Comparison of ENCODE assay signal across 18 cellular contexts in genomic region chr2:224417361-224417729, GRCh38. TPM values are rescaled to one million over a fixed set of nuclear protein-coding genes. Genes with fewer than 3 reads are reported as not detected.
A peak's percentile ranks its signal among the peaks of the same experiment; 100 is the strongest.
DNase-seq lines count a peak whose midpoint lies in the region; ATAC-seq and TF ChIP-seq lines count a peak whose summit lies in the region.
"Had no signal": no experiment of that assay in that cellular context is flagged by ENCODE, and none has a peak within 500 bp of the region (broad histone marks: within the 10 kb centered on the region; RNA-seq: fewer than 3 reads in every experiment).

No MANE protein-coding gene starts in this region.

- H3K36me3 Mint-ChIP-seq in endothelial cell (ENCODE audit: low read depth, unreplicated experiment), result peaks cover 5% of the 10 kb centered on the region
- H3K36me3 Mint-ChIP-seq in CD8-positive, alpha-beta T cell, result no peaks in the 10 kb centered on the region
- H3K36me3 Mint-ChIP-seq in activated naive CD4-positive, alpha-beta T cell treated with anti-CD3 and anti-CD28 coated beads, Interleukin-2, amount 50 U/mL, for 72 hours, result no peaks in the 10 kb centered on the region

- peak overlapping the region; percentile 97 for H3K27ac Mint-ChIP-seq in endothelial cell (ENCODE audit: unreplicated experiment)
- no peak overlapping the region for H3K27ac Mint-ChIP-seq in CD8-positive, alpha-beta T cell
- no peak overlapping the region for H3K27ac Mint-ChIP-seq in activated naive CD4-positive, alpha-beta T cell treated with anti-CD3 and anti-CD28 coated beads, Interleukin-2, amount 50 U/mL, for 72 hours

- no peak overlapping the region for H3K4me3 Mint-ChIP-seq in endothelial cell (ENCODE audit: unreplicated experiment)
- H3K4me3 Mint-ChIP-seq in CD8-positive, alpha-beta T cell, result no peak overlapping the region

- no peaks in the 10 kb centered on the region for H3K9me2 ChIP-seq in PC-9 (ENCODE audit: insufficient read depth)

- H2AFZ ChIP-seq in PC-9, result no peak overlapping the region

- H3K27ac ChIP-seq in A673 (ENCODE audit: low read depth, low read length, poor library complexity, severe bottlenecking) (no peak overlapping the region), PC-9 (peak overlapping the region; percentile 2; the same call in 1 of the 2 replicates), mesodermal cell (ENCODE audit: low read depth, low read length, severe bottlenecking) (peak overlapping the region; percentile 61)
- H3K27ac ChIP-seq in CD8-positive, alpha-beta T cell (ENCODE audit: low read depth, low read length), result no peak overlapping the region

- H3K9me3 Mint-ChIP-seq in endothelial cell (ENCODE audit: unreplicated experiment), result peaks cover 4% of the 10 kb centered on the region
- H3K9me3 Mint-ChIP-seq in CD8-positive, alpha-beta T cell, result peaks cover 4% of the 10 kb centered on the region
- H3K9me3 Mint-ChIP-seq in activated naive CD4-positive, alpha-beta T cell treated with anti-CD3 and anti-CD28 coated beads, Interleukin-2, amount 50 U/mL, for 72 hours, result peaks cover 0 to 3% of the 10 kb centered on the region in 2 donors

- BruUV-seq in A673 (replicated peaks; lab: Mats Ljungman, UMichigan) (no TSS peak), PC-9 (replicated peaks; lab: Mats Ljungman, UMichigan) (no TSS peak)

- WGBS in mesodermal cell (ENCODE audit: insufficient coverage in 2 of 2), 2 experiments, result no CpG with 5 or more reads among the region's 1 CpG

- H3K4me3 ChIP-seq in A673 (ENCODE audit: low read depth, low read length, poor library complexity, severe bottlenecking) (no peak overlapping the region), PC-9 (no peak overlapping the region), mesodermal cell (ENCODE audit: extremely low read depth, insufficient read depth, low read length, poor library complexity, severe bottlenecking) (no peak overlapping the region)
- H3K4me3 ChIP-seq in CD8-positive, alpha-beta T cell (ENCODE audit: low read depth, low read length), result no peak overlapping the region
- H3K4me3 ChIP-seq: GM12878 had no signal

- peak; percentile 7 for DNase-seq in A673 (ENCODE audit: low spot score)
- peak in 1 of 2 experiments; percentile 95 for DNase-seq in PC-9
- DNase-seq in endothelial cell (ENCODE audit: low spot score), result no peak
- no peak for DNase-seq in anterior cingulate cortex (lab: John Stamatoyannopoulos, UW)
- no peak for DNase-seq in CD8-positive, alpha-beta T cell
- no peak for DNase-seq in activated naive CD4-positive, alpha-beta T cell treated with anti-CD3 and anti-CD28 coated beads, Interleukin-2, amount 50 U/mL, for 72 hours (ENCODE audit: low spot score in 2 of 2)
- DNase-seq in GM20000 (ENCODE audit: low spot score), result no peak
- DNase-seq: C1 segment of cervical spinal cord, DMS 273 treated with DMSO at 0.1 percent for 48 hours, GDM1, KBM-7, NCI-H1436 treated with DMSO at 0.1 percent for 48 hours, NCI-H2029 treated with DMSO at 0.1 percent for 48 hours, NCI-H774 had no signal

- CTCF ChIA-PET in A673 (lab: Charles Lee), result no interaction called here
- CTCF ChIA-PET in PC-9 (lab: Charles Lee), result interaction anchor here (0.6 kb wide), 2 partner anchors 65 to 258 kb away, joined by 3 to 7 read pairs; no protein-coding TSS in a partner anchor
- CTCF ChIA-PET in CD8-positive, alpha-beta T cell (lab: Charles Lee), result interaction anchor here (0.8 kb wide), 1 partner anchor 510 kb away, joined by 3 read pairs; no protein-coding TSS in a partner anchor

- H3K4me1 ChIP-seq in A673 (ENCODE audit: insufficient read depth, low read length, poor library complexity, severe bottlenecking), result no peaks in the 10 kb centered on the region
- peaks cover 15% of the 10 kb centered on the region for H3K4me1 ChIP-seq in PC-9 (replicated peaks; ENCODE audit: insufficient read depth)
- peaks cover 14% of the 10 kb centered on the region for H3K4me1 ChIP-seq in mesodermal cell (ENCODE audit: control insufficient read depth, insufficient read depth, low read length, poor library complexity, severe bottlenecking)
- no peaks in the 10 kb centered on the region for H3K4me1 ChIP-seq in CD8-positive, alpha-beta T cell (ENCODE audit: insufficient read depth, low read length)

- H3K4me1 Mint-ChIP-seq in endothelial cell (ENCODE audit: unreplicated experiment), result peaks cover 39% of the 10 kb centered on the region
- no peaks in the 10 kb centered on the region for H3K4me1 Mint-ChIP-seq in CD8-positive, alpha-beta T cell (ENCODE audit: low read depth)

- intact Hi-C loops in A673 (cut with micrococcal nuclease; ENCODE audit: unreplicated experiment) (no loop called here), PC-9 (cut with micrococcal nuclease; ENCODE audit: unreplicated experiment) (loop anchor here (1.0 kb wide), 1 partner anchor 68 kb away; no protein-coding TSS in a partner anchor)
- intact Hi-C loops in CD8-positive, alpha-beta T cell (cut with DNase I, micrococcal nuclease), result no loop called here

- H3K36me3 ChIP-seq in A673 (ENCODE audit: insufficient read depth, low read length, poor library complexity, severe bottlenecking), result no peaks in the 10 kb centered on the region
- H3K36me3 ChIP-seq in PC-9 (ENCODE audit: low read depth), result no peaks in the 10 kb centered on the region
- no peaks in the 10 kb centered on the region for H3K36me3 ChIP-seq in mesodermal cell (ENCODE audit: control insufficient read depth, insufficient read depth, low read length)
- no peaks in the 10 kb centered on the region for H3K36me3 ChIP-seq in CD8-positive, alpha-beta T cell (ENCODE audit: insufficient read depth, low read length)

- POLR2A ChIA-PET in A673 (lab: Charles Lee; ENCODE audit: low non-redundant PET), result no interaction called here
- POLR2A ChIA-PET in PC-9 (lab: Charles Lee; ENCODE audit: unreplicated experiment), result no interaction called here
- POLR2A ChIA-PET in CD8-positive, alpha-beta T cell (lab: Charles Lee), result no interaction called here

- H3K4me2 ChIP-seq in PC-9, result peak overlapping the region; percentile 9

- no peaks in the 10 kb centered on the region for H4K20me1 ChIP-seq in PC-9 (ENCODE audit: insufficient read depth)

- H3K9me3 ChIP-seq in A673 (ENCODE audit: low read depth, low read length, poor library complexity, severe bottlenecking) (no peaks in the 10 kb centered on the region), PC-9 (ENCODE audit: insufficient read depth, low read depth) (no peaks in the 10 kb centered on the region), mesodermal cell (ENCODE audit: control insufficient read depth, low read length) (peaks cover 4% of the 10 kb centered on the region)
- H3K9me3 ChIP-seq in CD8-positive, alpha-beta T cell (ENCODE audit: low read length), result no peaks in the 10 kb centered on the region

- H3F3A ChIP-seq in PC-9 (ENCODE audit: insufficient read depth, low read depth), result peaks cover 12% of the 10 kb centered on the region; the same call in 1 of the 2 replicates

- H3K27me3 ChIP-seq in A673 (replicated peaks; ENCODE audit: insufficient read depth, low read depth, low read length, poor library complexity) (no peaks in the 10 kb centered on the region), PC-9 (ENCODE audit: insufficient read depth, low read depth) (no peaks in the 10 kb centered on the region)
- no peaks in the 10 kb centered on the region for H3K27me3 ChIP-seq in CD8-positive, alpha-beta T cell (ENCODE audit: insufficient read depth, low read length)

- TF ChIP-seq CTCF in A673 (conservative IDR thresholded peaks at IDR 0.05; ENCODE audit: low read depth, low read length), result no peak
- TF ChIP-seq CTCF in PC-9 (conservative IDR thresholded peaks at IDR 0.05), result no peak
- TF ChIP-seq CTCF in endothelial cell (IDR thresholded peaks at IDR 0.05; ENCODE audit: unreplicated experiment), result no peak
- TF ChIP-seq CTCF in CD8-positive, alpha-beta T cell (IDR thresholded peaks at IDR 0.05), result no peak
- TF ChIP-seq CTCF in GM20000 (IDR thresholded peaks at IDR 0.05; ENCODE audit: extremely low read depth, missing control alignments), result no peak

- no peaks in the 10 kb centered on the region for H3K79me2 ChIP-seq in PC-9 (ENCODE audit: low read depth)

- H3K27me3 Mint-ChIP-seq in endothelial cell (ENCODE audit: unreplicated experiment), result peaks cover 3% of the 10 kb centered on the region
- H3K27me3 Mint-ChIP-seq in CD8-positive, alpha-beta T cell (ENCODE audit: low read depth), result peaks cover 14% of the 10 kb centered on the region

- no peak for ATAC-seq in CD8-positive, alpha-beta T cell
- no peak for ATAC-seq in activated naive CD4-positive, alpha-beta T cell treated with anti-CD3 and anti-CD28 coated beads, Interleukin-2, amount 50 U/mL, for 72 hours
- ATAC-seq: GM12878 had no signal

RNA-seq across cellular contexts. Expression of gene FAM124B, which starts 15.4 kb away (rescaled TPM):
- total RNA-seq in A673 (2021), result not detected in 2 replicates
- total RNA-seq in PC-9 (2021), result 0.17 and 0.60 TPM in 2 replicates
- 269 TPM for total RNA-seq in endothelial cell (ENCODE audit: unreplicated experiment)
- polyA plus RNA-seq in mesodermal cell (2013, experiment 1 of 2), result 20.1 TPM
- 12.4 TPM for polyA plus RNA-seq in mesodermal cell (2013, experiment 2 of 2)
- not detected for total RNA-seq in CD8-positive, alpha-beta T cell
- total RNA-seq in activated naive CD4-positive, alpha-beta T cell treated with anti-CD3 and anti-CD28 coated beads, Interleukin-2, amount 50 U/mL, for 72 hours, result under 1 TPM in 1 of 2 donors, not detected in 1; 0.45 TPM
- total RNA-seq: A172, GM12878, NCI-H460 had no signal
- polyA plus RNA-seq: GM12878 had no signal

Comparison
In these comparisons a context has a peak if more than half of its experiments do, and no peak if none do; other contexts are left out.
1. H3K27ac ChIP-seq: peak in PC-9 (single experiment) and mesodermal cell (single experiment); none in A673 (single experiment) and CD8-positive, alpha-beta T cell (single experiment).
2. RNA of gene FAM124B, which starts 15.4 kb away (total RNA-seq): 269 TPM in endothelial cell (single experiment); 0.45 TPM in activated naive CD4-positive, alpha-beta T cell treated with anti-CD3 and anti-CD28 coated beads, Interleukin-2, amount 50 U/mL, for 72 hours, 0.17 to 0.60 TPM in PC-9, not detected in CD8-positive, alpha-beta T cell and not detected in A673; every median in the first group is over 100 times any median in the second.